1 cellular context compared by ENCODE assay signal in genomic region chr19:39319892-39320168, GRCh38.
TF ChIP-seq lines count a peak whose summit lies in the region.

No MANE protein-coding gene starts in this region.

TF ChIP-seq in H1, 55 proteins besides CTCF, POLR2A, EP300 and RAD21:
- no peak for TF ChIP-seq BCL11A (IDR thresholded peaks at IDR 0.05; ENCODE audit: low read depth in 2 of 2, low read length in 2 of 2)
- no peak for TF ChIP-seq CBX5 (IDR thresholded peaks at IDR 0.05; ENCODE audit: low read depth, low read length)
- no peak for TF ChIP-seq RFX5 (IDR thresholded peaks at IDR 0.05; ENCODE audit: borderline replicate concordance, low read depth, low read length)
- TF ChIP-seq TAF7 (optimal IDR thresholded peaks at IDR 0.05; ENCODE audit: borderline replicate concordance, low read depth, low read length), result no peak
- no peak for TF ChIP-seq KDM5A (IDR thresholded peaks at IDR 0.05; ENCODE audit: low read length)
- no peak for TF ChIP-seq MAFK (IDR thresholded peaks at IDR 0.05; ENCODE audit: low read depth, low read length)
- TF ChIP-seq SP1 (IDR thresholded peaks at IDR 0.05; ENCODE audit: low read depth, low read length), result no peak
- TF ChIP-seq BACH1 (IDR thresholded peaks at IDR 0.05; ENCODE audit: low read length), result no peak
- TF ChIP-seq E2F6 (IDR thresholded peaks at IDR 0.05), result no peak
- no peak for TF ChIP-seq SIN3A (conservative IDR thresholded peaks at IDR 0.05 in 1 of 2, IDR thresholded peaks at IDR 0.05 in 1 of 2; ENCODE audit: low read depth in 1 of 2, low read length in 2 of 2)
- no peak for TF ChIP-seq NANOG (IDR thresholded peaks at IDR 0.05; ENCODE audit: insufficient read depth, low read depth, low read length, poor library complexity, severe bottlenecking)
- TF ChIP-seq SP2 (IDR thresholded peaks at IDR 0.05; ENCODE audit: low read length), result no peak
- no peak for TF ChIP-seq TCF12 (IDR thresholded peaks at IDR 0.05; ENCODE audit: low read depth, low read length)
- no peak for TF ChIP-seq SIRT6 (IDR thresholded peaks at IDR 0.05; ENCODE audit: low read length)
- no peak for TF ChIP-seq USF2 (IDR thresholded peaks at IDR 0.05; ENCODE audit: low read length)
